ENCODE assay signal across 29 cellular contexts in the genomic region with DNA sequence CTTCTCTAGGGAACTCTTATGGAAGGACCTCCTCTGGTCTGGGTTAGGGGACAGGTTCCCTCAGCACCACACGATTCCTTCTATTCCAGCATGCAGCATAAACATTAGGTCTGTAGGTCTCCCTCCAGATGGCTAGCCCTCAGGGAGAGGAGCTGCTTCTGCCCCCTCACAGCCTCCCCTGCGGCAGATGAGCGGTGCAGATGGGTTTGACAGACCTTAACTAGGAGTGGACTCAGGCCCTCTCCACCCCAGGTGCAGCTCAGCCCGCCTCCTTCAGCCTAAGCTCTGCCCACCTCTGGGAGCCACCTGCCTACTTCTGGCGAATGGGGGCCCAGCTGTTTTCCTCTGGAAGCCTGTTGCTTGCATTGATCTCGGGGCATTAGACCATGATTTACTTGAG.
"Had no signal": no experiment of that assay in that cellular context is flagged by ENCODE, and none has a peak within 500 bp of the region (broad histone marks: within the 10 kb centered on the region; RNA-seq: fewer than 3 reads in every experiment).

No MANE protein-coding gene starts in this region.

- H3K36me3 Mint-ChIP-seq: activated naive CD8-positive, alpha-beta T cell treated with anti-CD3 and anti-CD28 coated beads, Interleukin-2, amount 10 ng/mL, durations not matched to agents 7 days and 5 days had no signal

- H3K27ac ChIP-seq: adrenal gland, breast epithelium, SJCRH30, VCaP had no signal

- H3K9me2 ChIP-seq: SK-N-SH had no signal

- ATAC-seq: activated CD8-positive, alpha-beta T cell treated with anti-CD3 and anti-CD28 coated beads for 36 hours; activated T-cell treated with anti-CD3 and anti-CD28 coated beads, Interleukin-2, amount 50 U/mL, for 72 hours; Panc1; Right ventricle myocardium inferior had no signal

- H3K27me3 ChIP-seq: adrenal gland, breast epithelium had no signal

- H3K4me3 Mint-ChIP-seq: activated CD8-positive, alpha-beta T cell treated with anti-CD3 and anti-CD28 coated beads for 36 hours; activated naive CD8-positive, alpha-beta T cell treated with anti-CD3 and anti-CD28 coated beads, Interleukin-2, amount 10 ng/mL, durations not matched to agents 7 days and 5 days; activated T-cell treated with anti-CD3 and anti-CD28 coated beads, Interleukin-2, amount 50 U/mL, for 72 hours had no signal

- H3K4me2 ChIP-seq: SK-N-SH had no signal

- H3K4me3 ChIP-seq: adrenal gland, breast epithelium, SJCRH30 had no signal

- DNase-seq: activated CD4-positive, alpha-beta T cell treated with anti-CD3 and anti-CD28 coated beads for 4 hours; activated CD8-positive, alpha-beta memory T cell treated with anti-CD3 and anti-CD28 coated beads, Interleukin-2, amount 50 U/mL, for 4 hours; activated CD8-positive, alpha-beta T cell treated with anti-CD3 and anti-CD28 coated beads for 36 hours; activated gamma-delta T cell treated with Interleukin-2 at 50 U/mL for 16 hours; activated naive CD4-positive, alpha-beta T cell treated with anti-CD3 and anti-CD28 coated beads, Interleukin-2, amount 50 U/mL, for 16 hours; activated naive CD8-positive, alpha-beta T cell treated with anti-CD3 and anti-CD28 coated beads, Interleukin-2, amount 10 ng/mL, durations not matched to agents 7 days and 5 days; activated T-cell treated with anti-CD3 and anti-CD28 coated beads, Interleukin-2, amount 50 U/mL, for 72 hours; adrenal gland; anterior cingulate cortex; caudate nucleus; MV-4-11; NCI-H1092 treated with DMSO at 0.1 percent for 48 hours; NCI-H1417 treated with DMSO at 0.1 percent for 48 hours; NCI-H1694; NCI-H2029; NCI-H2107; NCI-H510A treated with DMSO at 0.1 percent for 48 hours; NCI-H774; NK-92 treated with Interleukin-12 subunit alpha and Interleukin-12 subunit beta, amount 100 ng/mL, for 24 hours; OCI-M1; RPMI8226; SJCRH30; SK-N-SH; T-helper 1 cell had no signal

- H3K9me3 ChIP-seq: adrenal gland, breast epithelium, SJCRH30, SK-N-SH had no signal

- H3K4me1 ChIP-seq: breast epithelium, SJCRH30 had no signal

- H3K4me1 Mint-ChIP-seq: activated naive CD8-positive, alpha-beta T cell treated with anti-CD3 and anti-CD28 coated beads, Interleukin-2, amount 10 ng/mL, durations not matched to agents 7 days and 5 days had no signal

- H3K9me3 Mint-ChIP-seq: activated CD8-positive, alpha-beta T cell treated with anti-CD3 and anti-CD28 coated beads for 36 hours; activated T-helper 2 cell treated with anti-CD3 and anti-CD28 coated beads, Interferon-gamma antibody, Interleukin-2, Interleukin-4, amounts not matched to agents 10 μg/mL and 5 μg/mL and 100 μg/mL, durations not matched to agents 14 hours and 24 hours and 36 hours had no signal

- H3K9ac ChIP-seq: SK-N-SH had no signal

- H3K27ac Mint-ChIP-seq: activated CD8-positive, alpha-beta T cell treated with anti-CD3 and anti-CD28 coated beads for 36 hours; activated naive CD8-positive, alpha-beta T cell treated with anti-CD3 and anti-CD28 coated beads, Interleukin-2, amount 10 ng/mL, durations not matched to agents 7 days and 5 days; activated T-cell treated with anti-CD3 and anti-CD28 coated beads, Interleukin-2, amount 50 U/mL, for 72 hours; activated T-helper 2 cell treated with anti-CD3 and anti-CD28 coated beads, Interferon-gamma antibody, Interleukin-2, Interleukin-4, amounts not matched to agents 10 μg/mL and 5 μg/mL and 100 μg/mL, durations not matched to agents 14 hours and 24 hours and 36 hours had no signal

- H3K36me3 ChIP-seq: adrenal gland, breast epithelium, SJCRH30 had no signal
